Comparison of ENCODE assay signal across 8 cellular contexts in genomic region chr22:18730410-18730809, GRCh38.
DNase-seq lines count a peak whose midpoint lies in the region; ATAC-seq, FAIRE-seq and TF ChIP-seq lines count a peak whose summit lies in the region.
"Not testable (repeated sequence)": the region's sequence is repeated elsewhere in the genome, so short reads cannot be mapped to it uniquely, and the experiment has no call there.

No MANE protein-coding gene starts in this region.

- TF ChIP-seq CTCF in left lung (IDR thresholded peaks at IDR 0.05); tibial nerve (IDR thresholded peaks at IDR 0.05): not testable (repeated sequence)

- not testable (repeated sequence) for H3K4me1 Mint-ChIP-seq in T-helper 2 cell treated with Interferon-gamma antibody and Interleukin-4, amounts not matched to agents 5 μg/mL and 100 μg/mL, for 36 hours (ENCODE audit: low read depth); activated T-helper 2 cell treated with anti-CD3 and anti-CD28 coated beads, Interferon-gamma antibody, Interleukin-2, Interleukin-4, amounts not matched to agents 10 μg/mL and 5 μg/mL and 100 μg/mL, durations not matched to agents 14 hours and 24 hours and 36 hours (ENCODE audit: low read depth)

- 84 to 90% (median 89%) methylated on average over 3 of the region's 3 CpGs for WGBS in small intestine, 3 donors
- WGBS in tibial nerve, 2 donors = 79 to 83% methylated on average over 3 of the region's 3 CpGs

- ATAC-seq in GM19035 (IDR thresholded peaks at IDR 0.05; ENCODE audit: unreplicated experiment) (peak; percentile 99), HG03103 (IDR thresholded peaks at IDR 0.05; ENCODE audit: low read depth, unreplicated experiment) (peak; percentile 81)
- ATAC-seq in left lung = not testable (repeated sequence)

- not testable (repeated sequence) for H3K9me3 Mint-ChIP-seq in T-helper 2 cell treated with Interferon-gamma antibody and Interleukin-4, amounts not matched to agents 5 μg/mL and 100 μg/mL, for 36 hours; activated T-helper 2 cell treated with anti-CD3 and anti-CD28 coated beads, Interferon-gamma antibody, Interleukin-2, Interleukin-4, amounts not matched to agents 10 μg/mL and 5 μg/mL and 100 μg/mL, durations not matched to agents 14 hours and 24 hours and 36 hours

- TF ChIP-seq POLR2A in tibial nerve (IDR thresholded peaks at IDR 0.05) = not testable (repeated sequence)

- not testable (repeated sequence) for H3K4me1 ChIP-seq in left lung; small intestine (ENCODE audit: control insufficient read depth in 2 of 2, insufficient read depth in 1 of 2, low read depth in 1 of 2, low read length in 1 of 2); tibial nerve

- not testable (repeated sequence) for H3K27ac Mint-ChIP-seq in T-helper 2 cell treated with Interferon-gamma antibody and Interleukin-4, amounts not matched to agents 5 μg/mL and 100 μg/mL, for 36 hours; activated T-helper 2 cell treated with anti-CD3 and anti-CD28 coated beads, Interferon-gamma antibody, Interleukin-2, Interleukin-4, amounts not matched to agents 10 μg/mL and 5 μg/mL and 100 μg/mL, durations not matched to agents 14 hours and 24 hours and 36 hours

- not testable (repeated sequence) for H3K9me3 ChIP-seq in left lung; small intestine (ENCODE audit: control insufficient read depth, low read depth); tibial nerve

- not testable (repeated sequence) for H3K36me3 ChIP-seq in left lung; small intestine (ENCODE audit: control insufficient read depth in 2 of 2, insufficient read depth in 2 of 2, low read length in 2 of 2); tibial nerve

- DNase-seq in T-helper 2 cell treated with Interferon-gamma antibody and Interleukin-4, amounts not matched to agents 5 μg/mL and 100 μg/mL, for 36 hours (ENCODE audit: low spot score) = peak; percentile 62
- peak; percentile 69 for DNase-seq in activated T-helper 2 cell treated with anti-CD3 and anti-CD28 coated beads, Interferon-gamma antibody, Interleukin-2, Interleukin-4, amounts not matched to agents 10 μg/mL and 5 μg/mL and 100 μg/mL, durations not matched to agents 14 hours and 24 hours and 36 hours (ENCODE audit: low spot score)
- DNase-seq in epithelial cell of prostate (ENCODE audit: low read depth, low spot score) (peak; percentile 87), left lung (peak; percentile 29 to 97), small intestine (peak; percentile 76), tibial nerve (ENCODE audit: low spot score in 2 of 2) (peak; percentile 76 to 87)

- H3K4me3 Mint-ChIP-seq in T-helper 2 cell treated with Interferon-gamma antibody and Interleukin-4, amounts not matched to agents 5 μg/mL and 100 μg/mL, for 36 hours; activated T-helper 2 cell treated with anti-CD3 and anti-CD28 coated beads, Interferon-gamma antibody, Interleukin-2, Interleukin-4, amounts not matched to agents 10 μg/mL and 5 μg/mL and 100 μg/mL, durations not matched to agents 14 hours and 24 hours and 36 hours (ENCODE audit: low read depth): not testable (repeated sequence)

- H3K4me3 ChIP-seq in left lung; small intestine (ENCODE audit: low read depth in 1 of 2, low read length in 2 of 2); tibial nerve: not testable (repeated sequence)

- TF ChIP-seq EP300 in tibial nerve (IDR thresholded peaks at IDR 0.05) = not testable (repeated sequence)

- not testable (repeated sequence) for H3K36me3 Mint-ChIP-seq in T-helper 2 cell treated with Interferon-gamma antibody and Interleukin-4, amounts not matched to agents 5 μg/mL and 100 μg/mL, for 36 hours (ENCODE audit: low read depth); activated T-helper 2 cell treated with anti-CD3 and anti-CD28 coated beads, Interferon-gamma antibody, Interleukin-2, Interleukin-4, amounts not matched to agents 10 μg/mL and 5 μg/mL and 100 μg/mL, durations not matched to agents 14 hours and 24 hours and 36 hours (ENCODE audit: low read depth)

- H3K27me3 Mint-ChIP-seq in T-helper 2 cell treated with Interferon-gamma antibody and Interleukin-4, amounts not matched to agents 5 μg/mL and 100 μg/mL, for 36 hours (ENCODE audit: low read depth); activated T-helper 2 cell treated with anti-CD3 and anti-CD28 coated beads, Interferon-gamma antibody, Interleukin-2, Interleukin-4, amounts not matched to agents 10 μg/mL and 5 μg/mL and 100 μg/mL, durations not matched to agents 14 hours and 24 hours and 36 hours (ENCODE audit: low read depth): not testable (repeated sequence)

- FAIRE-seq in small intestine (lab: Jason Lieb, UNC) = peak; percentile 100

- not testable (repeated sequence) for H3K27me3 ChIP-seq in left lung; small intestine (ENCODE audit: control insufficient read depth in 2 of 2, insufficient read depth in 2 of 2, low read length in 2 of 2); tibial nerve

- intact Hi-C loops in activated T-helper 2 cell treated with anti-CD3 and anti-CD28 coated beads, Interferon-gamma antibody, Interleukin-2, Interleukin-4, amounts not matched to agents 10 μg/mL and 5 μg/mL and 100 μg/mL, durations not matched to agents 14 hours and 24 hours and 36 hours (cut with micrococcal nuclease); left lung (cut with DNase I): not testable (repeated sequence)

- H3K27ac ChIP-seq in epithelial cell of prostate; left lung; small intestine (ENCODE audit: low read depth in 1 of 2, low read length in 1 of 2); tibial nerve: not testable (repeated sequence)
